ENCODE assay signal across 33 cellular contexts in genomic region chr1:114395863-114396262, GRCh38.
"Had no signal": no experiment of that assay in that cellular context is flagged by ENCODE, and none has a peak within 500 bp of the region (broad histone marks: within the 10 kb centered on the region; RNA-seq: fewer than 3 reads in every experiment).

No MANE protein-coding gene starts in this region.

- H3K27me3 ChIP-seq: adrenal gland, ascending aorta, body of pancreas, brain microvascular endothelial cell, breast epithelium, cardiac muscle cell had no signal

- H3K4me1 ChIP-seq: adrenal gland, ascending aorta, body of pancreas, breast epithelium had no signal

- DNase-seq: activated effector memory CD4-positive, alpha-beta T cell treated with anti-CD3 and anti-CD28 coated beads, Interleukin-2, amount 50 U/mL, for 16 hours; activated effector memory CD4-positive, alpha-beta T cell treated with Interleukin-2 at 50 U/mL for 16 hours; activated gamma-delta T cell; activated gamma-delta T cell treated with Interleukin-2 at 50 U/mL for 16 hours; activated naive CD4-positive, alpha-beta T cell; activated naive CD4-positive, alpha-beta T cell treated with anti-CD3 and anti-CD28 coated beads for 36 hours; activated naive CD4-positive, alpha-beta T cell treated with anti-CD3 and anti-CD28 coated beads, Interleukin-2, amount 10 ng/mL, durations not matched to agents 7 days and 5 days; activated naive CD4-positive, alpha-beta T cell treated with anti-CD3 and anti-CD28 coated beads, Interleukin-2, amount 50 U/mL, for 16 hours; activated naive CD4-positive, alpha-beta T cell treated with Interleukin-2 at 50 U/mL for 16 hours; activated naive CD8-positive, alpha-beta T cell treated with anti-CD3 and anti-CD28 coated beads for 36 hours; activated naive CD8-positive, alpha-beta T cell treated with anti-CD3 and anti-CD28 coated beads, Interleukin-2, amount 10 ng/mL, durations not matched to agents 7 days and 5 days; activated naive CD8-positive, alpha-beta T cell treated with anti-CD3 and anti-CD28 coated beads, Interleukin-2, amount 50 U/mL, for 24 hours; activated T-cell treated with anti-CD3 and anti-CD28 coated beads, Interleukin-2, amount 50 U/mL, for 24 hours; activated T-cell treated with anti-CD3 and anti-CD28 coated beads, Interleukin-2, amount 50 U/mL, for 4 hours; activated T-cell treated with anti-CD3 and anti-CD28 coated beads, Interleukin-2, amount 50 U/mL, for 48 hours; activated T-cell treated with anti-CD3 and anti-CD28 coated beads, Interleukin-2, amount 50 U/mL, for 72 hours; adrenal gland; amniotic stem cell; amygdala; anterior cingulate cortex; aorta; body of pancreas; brain microvascular endothelial cell; caudate nucleus; central memory CD4-positive, alpha-beta T cell; cerebellar nuclear complex had no signal

- ATAC-seq: activated naive CD4-positive, alpha-beta T cell treated with anti-CD3 and anti-CD28 coated beads, Interleukin-2, amount 50 U/mL, for 72 hours; activated naive CD8-positive, alpha-beta T cell treated with anti-CD3 and anti-CD28 coated beads, Interleukin-2, amount 50 U/mL, for 24 hours; activated T-cell treated with anti-CD3 and anti-CD28 coated beads, Interleukin-2, amount 50 U/mL, for 4 hours; activated T-cell treated with anti-CD3 and anti-CD28 coated beads, Interleukin-2, amount 50 U/mL, for 72 hours; activated T-helper 17 cell treated with anti-CD3 and anti-CD28 coated beads, Interleukin-2, amount 50 U/mL, for 72 hours; body of pancreas had no signal

- H3K27ac ChIP-seq: adrenal gland, ascending aorta, body of pancreas, brain microvascular endothelial cell, breast epithelium, cardiac muscle cell had no signal

- H3K4me3 ChIP-seq: adrenal gland, ascending aorta, body of pancreas, breast epithelium, cardiac muscle cell had no signal

- FAIRE-seq: astrocyte, bronchial epithelial cell had no signal

- H3K9me3 ChIP-seq: adrenal gland, ascending aorta, body of pancreas, breast epithelium had no signal

- H3K36me3 ChIP-seq: breast epithelium had no signal
